ENCODE assay signal across 1 cellular context in the genomic region with DNA sequence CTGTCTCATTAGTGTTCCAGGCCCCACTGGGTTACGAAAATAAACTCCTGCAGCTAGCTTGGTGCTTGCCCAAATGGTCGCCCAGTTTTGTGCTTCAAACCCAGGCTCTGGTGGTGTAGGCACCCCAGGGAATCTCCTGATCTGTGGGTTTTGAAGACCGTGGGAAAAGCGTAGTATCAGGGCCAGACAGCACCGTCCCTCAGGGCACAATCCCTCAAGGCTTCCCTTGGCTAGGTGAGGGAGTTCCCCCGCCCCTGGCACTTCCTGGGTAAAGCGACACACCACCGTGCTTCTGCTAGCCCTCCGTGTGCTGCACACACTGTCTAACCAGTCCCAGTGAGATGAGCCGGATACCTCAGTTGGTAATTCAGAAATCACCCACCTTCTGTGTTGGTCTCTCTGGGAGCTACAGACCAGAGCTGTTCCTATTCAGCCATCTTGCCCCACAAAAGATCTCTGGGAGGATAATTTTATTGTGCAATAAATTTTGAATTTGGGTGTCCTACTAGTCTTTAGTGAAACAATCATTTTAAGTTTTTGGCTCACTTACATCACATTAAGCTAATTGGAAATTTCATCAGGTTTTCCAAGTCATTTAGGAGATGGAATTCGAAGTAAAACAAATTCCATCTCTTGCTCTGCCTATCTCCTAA.
TF ChIP-seq lines count a peak whose summit lies in the region.

No MANE protein-coding gene starts in this region.

TF ChIP-seq in K562, 482 proteins besides CTCF, POLR2A, EP300 and RAD21:
- TF ChIP-seq, protein P1, sequence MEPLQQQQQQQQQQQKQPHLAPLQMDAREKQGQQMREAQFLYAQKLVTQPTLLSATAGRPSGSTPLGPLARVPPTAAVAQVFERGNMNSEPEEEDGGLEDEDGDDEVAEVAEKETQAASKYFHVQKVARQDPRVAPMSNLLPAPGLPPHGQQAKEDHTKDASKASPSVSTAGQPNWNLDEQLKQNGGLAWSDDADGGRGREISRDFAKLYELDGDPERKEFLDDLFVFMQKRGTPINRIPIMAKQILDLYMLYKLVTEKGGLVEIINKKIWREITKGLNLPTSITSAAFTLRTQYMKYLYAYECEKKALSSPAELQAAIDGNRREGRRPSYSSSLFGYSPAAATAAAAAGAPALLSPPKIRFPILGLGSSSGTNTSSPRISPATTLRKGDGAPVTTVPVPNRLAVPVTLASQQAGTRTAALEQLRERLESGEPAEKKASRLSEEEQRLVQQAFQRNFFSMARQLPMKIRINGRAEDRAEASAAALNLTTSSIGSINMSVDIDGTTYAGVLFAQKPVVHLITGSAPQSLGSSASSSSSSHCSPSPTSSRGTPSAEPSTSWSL (CRISPR knock-in tag; IDR thresholded peaks at IDR 0.05; ENCODE audit: borderline replicate concordance) = no peak
- TF ChIP-seq NFYB (IDR thresholded peaks at IDR 0.05; ENCODE audit: extremely low read depth, insufficient read length) = no peak
- TF ChIP-seq CEBPB (tag; IDR thresholded peaks at IDR 0.05) = peak; percentile 83
- TF ChIP-seq CEBPG (CRISPR knock-in tag; IDR thresholded peaks at IDR 0.05) = no peak
- TF ChIP-seq CEBPG (tag; conservative IDR thresholded peaks at IDR 0.05 in 1 of 2, IDR thresholded peaks at IDR 0.05 in 1 of 2) = peak; percentile 30 to 77; a peak in 3 of 4 replicates
